In genomic region chr3:29429055-29429454, GRCh38 we compare ENCODE assay signal across 1 cellular context.
TF ChIP-seq lines count a peak whose summit lies in the region.

No MANE protein-coding gene starts in this region.

TF ChIP-seq in SK-N-SH, 30 proteins besides CTCF, POLR2A, EP300 and RAD21 (continued from another document):
- no peak for TF ChIP-seq REST (IDR thresholded peaks at IDR 0.05; ENCODE audit: low read depth, low read length)
- TF ChIP-seq PBX3 (IDR thresholded peaks at IDR 0.05) = no peak
